In the genomic region with DNA sequence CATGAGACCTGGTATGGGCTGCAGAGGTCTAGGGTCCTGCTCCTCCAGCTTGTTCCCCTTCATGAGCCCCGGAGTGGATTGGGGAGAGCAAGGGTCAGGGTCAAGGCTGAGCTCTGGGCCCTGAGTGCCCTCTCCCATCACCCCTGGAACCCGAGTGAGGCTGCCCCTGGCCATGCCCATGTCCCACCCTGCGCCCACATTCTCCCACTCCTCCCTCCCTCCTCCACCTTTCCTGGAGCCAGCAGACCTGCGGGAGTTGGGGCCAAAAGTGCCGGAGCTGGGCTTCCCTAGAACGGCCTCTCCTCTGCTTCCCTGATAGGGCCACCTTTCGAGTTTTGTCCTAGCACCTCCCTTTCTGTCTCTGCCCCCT, we compare ENCODE assay signal across 16 cellular contexts. TPM values are rescaled to one million over a fixed set of nuclear protein-coding genes. Genes with fewer than 3 reads are reported as not detected.
DNase-seq lines count a peak whose midpoint lies in the region; ATAC-seq, FAIRE-seq and TF ChIP-seq lines count a peak whose summit lies in the region.
"Had no signal": no experiment of that assay in that cellular context is flagged by ENCODE, and none has a peak within 500 bp of the region (broad histone marks: within the 10 kb centered on the region; RNA-seq: fewer than 3 reads in every experiment).

No MANE protein-coding gene starts in this region.

- no peaks in the 10 kb centered on the region for H3K36me3 Mint-ChIP-seq in osteocyte (ENCODE audit: unreplicated experiment)

- H3K4me3 Mint-ChIP-seq in osteocyte (ENCODE audit: unreplicated experiment): no peak overlapping the region
- H3K4me3 Mint-ChIP-seq: effector memory CD8-positive, alpha-beta T cell; stimulated activated naive CD8-positive, alpha-beta T cell treated with anti-CD3 and anti-CD28 coated beads, Interleukin-15, Interleukin-2, amounts not matched to agents 100 ng/mL and 50 ng/mL, for 24 hours had no signal

- no peaks in the 10 kb centered on the region for H3K9me3 Mint-ChIP-seq in osteocyte (ENCODE audit: unreplicated experiment)
- H3K9me3 Mint-ChIP-seq: effector memory CD8-positive, alpha-beta T cell; stimulated activated naive CD8-positive, alpha-beta T cell treated with anti-CD3 and anti-CD28 coated beads, Interleukin-15, Interleukin-2, amounts not matched to agents 100 ng/mL and 50 ng/mL, for 24 hours had no signal

- H3K36me3 ChIP-seq in Panc1 (ENCODE audit: control insufficient read depth, insufficient read depth, low read length): no peaks in the 10 kb centered on the region
- no peaks in the 10 kb centered on the region for H3K36me3 ChIP-seq in gastroesophageal sphincter
- H3K36me3 ChIP-seq: neutrophil had no signal

- in situ Hi-C loops in Panc1 (cut with HindIII; ENCODE audit: low pct_unique_long_range_greater_than_20kb, low sequenced_read_pairs): no loop called here

- DNase-seq in A549 (ENCODE audit: low read depth in 1 of 2, low spot score in 1 of 2) (no peak), Panc1 (ENCODE audit: low read depth, low spot score) (no peak), osteocyte (ENCODE audit: extremely low spot score, unreplicated experiment) (no peak), NCI-H1105 treated with DMSO at 0.1 percent for 48 hours (lab: John Stamatoyannopoulos, UW) (no peak)
- DNase-seq in stimulated activated CD4-positive, alpha-beta T cell treated with anti-CD3 and anti-CD28 coated beads, Interleukin-15, amount 100 ng/mL, for 24 hours: no peak
- no peak for DNase-seq in central memory CD4-positive, alpha-beta T cell
- DNase-seq: AML-193; amniotic stem cell; effector memory CD8-positive, alpha-beta T cell; hippocampal formation had no signal

- CTCF ChIA-PET in A549 (lab: Yijun Ruan, JAX) (interaction anchor here (0.7 to 24.7 kb wide), 9 partner anchors 9 to 129 kb away, joined by 3 to 705 read pairs (median 6); a partner anchor contains a TSS), Panc1 (lab: Charles Lee) (interaction anchor here (1.0 kb wide), 1 partner anchor 48 kb away, joined by 4 read pairs; no protein-coding TSS in a partner anchor)

- H3K4me1 ChIP-seq in A549 (peaks cover 84% of the 10 kb centered on the region), Panc1 (ENCODE audit: control insufficient read depth, insufficient read depth, low read length) (peaks cover 75% of the 10 kb centered on the region), gastroesophageal sphincter (peaks cover 3 to 62% (median 23%) of the 10 kb centered on the region in 3 donors)

- 76% methylated on average over 6 of the region's 7 CpGs for WGBS in A549 (ENCODE audit: missing lambda C conversion rate)
- 86 to 87% methylated on average over 5 of the region's 7 CpGs for WGBS in gastroesophageal sphincter (ENCODE audit: low coverage in 1 of 2), 2 donors

- no peak for TF ChIP-seq RAD21 in A549 (conservative IDR thresholded peaks at IDR 0.05 in 1 of 2, IDR thresholded peaks at IDR 0.05 in 1 of 2)

- intact Hi-C loops in Panc1 (cut with micrococcal nuclease; ENCODE audit: unreplicated experiment): loop anchor here (5.0 kb wide), 1 partner anchor 37 kb away; no protein-coding TSS in a partner anchor

- ATAC-seq in A549: no peak
- no peak for ATAC-seq in Panc1
- ATAC-seq in gastroesophageal sphincter: no peak
- no peak for ATAC-seq in HG03108 (IDR thresholded peaks at IDR 0.05; ENCODE audit: unreplicated experiment)
- ATAC-seq: effector memory CD8-positive, alpha-beta T cell had no signal

- H3K27ac Mint-ChIP-seq in osteocyte (ENCODE audit: unreplicated experiment): peak overlapping the region; percentile 95
- H3K27ac Mint-ChIP-seq: stimulated activated naive CD8-positive, alpha-beta T cell treated with anti-CD3 and anti-CD28 coated beads, Interleukin-15, Interleukin-2, amounts not matched to agents 100 ng/mL and 50 ng/mL, for 24 hours had no signal

- H3K27me3 ChIP-seq in Panc1 (ENCODE audit: control insufficient read depth, insufficient read depth, low read length) (no peaks in the 10 kb centered on the region), gastroesophageal sphincter (no peaks in the 10 kb centered on the region)
- H3K27me3 ChIP-seq: neutrophil had no signal

- no peak for TF ChIP-seq POLR2A in A549 (IDR thresholded peaks at IDR 0.05; ENCODE audit: low read length)
- TF ChIP-seq POLR2A in gastroesophageal sphincter (IDR thresholded peaks at IDR 0.05): no peak

- TF ChIP-seq EP300 in A549 (IDR thresholded peaks at IDR 0.05): no peak
- no peak for TF ChIP-seq EP300 in gastroesophageal sphincter (IDR thresholded peaks at IDR 0.05)

- no TSS peak for BruUV-seq in Panc1 (replicated peaks; lab: Mats Ljungman, UMichigan)

- H3K4me2 ChIP-seq in A549: peak overlapping the region; percentile 54

- POLR2A ChIA-PET in A549 (lab: Yijun Ruan, JAX): interaction anchor here (0.8 to 7.4 kb wide), 4 partner anchors 9 to 96 kb away, joined by 3 to 141 read pairs (median 12); a partner anchor contains a TSS
- POLR2A ChIA-PET in Panc1 (lab: Charles Lee): interaction anchor here (0.9 kb wide), 1 partner anchor 38 kb away, joined by 4 read pairs; no protein-coding TSS in a partner anchor

- no peaks in the 10 kb centered on the region for H3K9me3 ChIP-seq in A549
- no peaks in the 10 kb centered on the region for H3K9me3 ChIP-seq in Panc1 (ENCODE audit: control insufficient read depth, insufficient read depth, low read depth, low read length)
- H3K9me3 ChIP-seq in gastroesophageal sphincter: no peaks in the 10 kb centered on the region
- H3K9me3 ChIP-seq: neutrophil had no signal

- peaks cover 76% of the 10 kb centered on the region for H3K4me1 Mint-ChIP-seq in osteocyte (ENCODE audit: unreplicated experiment)

- no peak for TF ChIP-seq CTCF in A549 (IDR thresholded peaks at IDR 0.05)
- TF ChIP-seq CTCF in Panc1 (IDR thresholded peaks at IDR 0.05): no peak
- TF ChIP-seq CTCF in gastroesophageal sphincter (IDR thresholded peaks at IDR 0.05): no peak
- TF ChIP-seq CTCF in osteocyte (IDR thresholded peaks at IDR 0.05): no peak

- H3K4me3 ChIP-seq in A549 (no peak overlapping the region), Panc1 (ENCODE audit: low read depth in 2 of 2, low read length in 2 of 2) (peak overlapping the region; percentile 2 to 18; a peak in 3 of 4 replicates), gastroesophageal sphincter (no peak overlapping the region)

- no peaks in the 10 kb centered on the region for H3K27me3 Mint-ChIP-seq in osteocyte (ENCODE audit: unreplicated experiment)

- peak overlapping the region; percentile 97 to 99 for H3K27ac ChIP-seq in A549
- peak overlapping the region; percentile 95 for H3K27ac ChIP-seq in Panc1 (ENCODE audit: low read length)
- H3K27ac ChIP-seq in gastroesophageal sphincter: peak overlapping the region in 3 of 4 donors; percentile 37 to 81 (median 79)
- H3K27ac ChIP-seq: HL-60, neutrophil had no signal

- no peak for FAIRE-seq in A549 (lab: Jason Lieb, UNC)

TF ChIP-seq in A549, 52 proteins besides CTCF, POLR2A, EP300 and RAD21:
- TF ChIP-seq SREBF2 (IDR thresholded peaks at IDR 0.05): no peak
- no peak for TF ChIP-seq JUNB (IDR thresholded peaks at IDR 0.05)
- no peak for TF ChIP-seq TP53 (CRISPR knock-in tag; IDR thresholded peaks at IDR 0.05)
- no peak for TF ChIP-seq MYC (IDR thresholded peaks at IDR 0.05; ENCODE audit: borderline replicate concordance, low read length)
- TF ChIP-seq NPAS2 (CRISPR knock-in tag; IDR thresholded peaks at IDR 0.05; ENCODE audit: borderline replicate concordance): no peak
- no peak for TF ChIP-seq RARB (CRISPR knock-in tag; IDR thresholded peaks at IDR 0.05)
- TF ChIP-seq, protein P1, sequence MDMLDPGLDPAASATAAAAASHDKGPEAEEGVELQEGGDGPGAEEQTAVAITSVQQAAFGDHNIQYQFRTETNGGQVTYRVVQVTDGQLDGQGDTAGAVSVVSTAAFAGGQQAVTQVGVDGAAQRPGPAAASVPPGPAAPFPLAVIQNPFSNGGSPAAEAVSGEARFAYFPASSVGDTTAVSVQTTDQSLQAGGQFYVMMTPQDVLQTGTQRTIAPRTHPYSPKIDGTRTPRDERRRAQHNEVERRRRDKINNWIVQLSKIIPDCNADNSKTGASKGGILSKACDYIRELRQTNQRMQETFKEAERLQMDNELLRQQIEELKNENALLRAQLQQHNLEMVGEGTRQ (IDR thresholded peaks at IDR 0.05): no peak
- no peak for TF ChIP-seq RCOR1 (IDR thresholded peaks at IDR 0.05; ENCODE audit: low read depth, low read length)
- TF ChIP-seq CBX2 (IDR thresholded peaks at IDR 0.05; ENCODE audit: borderline replicate concordance, low read depth): no peak

RNA-seq across cellular contexts. Expression of a gene that starts 0.6 kb away (rescaled TPM):
- polyA plus RNA-seq in A549 (2011; rRNA removed): 7.0 and 7.6 TPM in 2 replicates
- 4.2 and 6.8 TPM in 2 replicates for polyA plus RNA-seq in A549 (2012; cell fraction: cytosol; rRNA removed)
- polyA plus RNA-seq in A549 (2012; cell fraction: nucleus; rRNA removed): 14.1 and 14.4 TPM in 2 replicates
- 4.3 to 6.0 TPM (median 5.7 TPM) in 3 replicates for polyA plus RNA-seq in A549 (2017; fragmentation: RNase III; extraction: RNeasy Plus Mini Kit Qiagen cat#74134 plus additional on column Dnase treatment)
- polyA minus RNA-seq in A549 (2011; rRNA and poly(A)+ RNA removed): 6.4 and 12.4 TPM in 2 replicates
- 17.1 TPM for total RNA-seq in Panc1 (2021; ENCODE audit: unreplicated experiment)
- 17.2 TPM for polyA plus RNA-seq in Panc1 (2012; ENCODE audit: insufficient read length)
- total RNA-seq in gastroesophageal sphincter: 10 to 100 TPM in 1 of 4 donors, 1 to 10 TPM in 1, under 1 TPM in 1, not detected in 1; 0.62 to 19.9 (median 5.2) TPM
- 2.5 and 3.2 TPM in 2 replicates for total RNA-seq in osteocyte
- total RNA-seq: T-helper 1 cell treated with Interleukin-12 subunit alpha and Interleukin-12 subunit beta and Interleukin-4 antibody, amounts not matched to agents 30 ng/mL and 1 ng/mL, for 36 hours had no signal

RNA-seq across cellular contexts. Expression of a gene that starts 9.2 kb away (rescaled TPM):
- polyA plus RNA-seq in A549 (2011; rRNA removed) (57.3 and 63.9 TPM in 2 replicates), A549 (2017; fragmentation: RNase III; extraction: RNeasy Plus Mini Kit Qiagen cat#74134 plus additional on column Dnase treatment) (90.4 to 110 TPM (median 109 TPM) in 3 replicates)
- 72.7 and 103 TPM in 2 replicates for polyA plus RNA-seq in A549 (2012; cell fraction: cytosol; rRNA removed)
- 137 and 148 TPM in 2 replicates for polyA plus RNA-seq in A549 (2012; cell fraction: nucleus; rRNA removed)
- 47.1 and 54.7 TPM in 2 replicates for polyA minus RNA-seq in A549 (2011; rRNA and poly(A)+ RNA removed)
- total RNA-seq in Panc1 (2021; ENCODE audit: unreplicated experiment) (3.1 TPM), gastroesophageal sphincter (100 to 1,000 TPM in 3 of 4 donors, 10 to 100 TPM in 1; 86.5 to 139 (median 119) TPM), osteocyte (16.4 and 17.0 TPM in 2 replicates)
- polyA plus RNA-seq in Panc1 (2012; ENCODE audit: insufficient read length): 4.6 TPM

RNA-seq across cellular contexts. Expression of a gene that starts 32.9 kb away (rescaled TPM):
- polyA plus RNA-seq in A549 (2011; rRNA removed) (460 and 621 TPM in 2 replicates), A549 (2017; fragmentation: RNase III; extraction: RNeasy Plus Mini Kit Qiagen cat#74134 plus additional on column Dnase treatment) (324 to 416 TPM (median 367 TPM) in 3 replicates)
- 275 and 344 TPM in 2 replicates for polyA plus RNA-seq in A549 (2012; cell fraction: cytosol; rRNA removed)
- polyA plus RNA-seq in A549 (2012; cell fraction: nucleus; rRNA removed): 409 and 455 TPM in 2 replicates
- 307 and 325 TPM in 2 replicates for polyA minus RNA-seq in A549 (2011; rRNA and poly(A)+ RNA removed)
- total RNA-seq in Panc1 (2021; ENCODE audit: unreplicated experiment) (108 TPM), gastroesophageal sphincter (100 to 1,000 TPM; 150 to 356 (median 227) TPM), osteocyte (170 and 188 TPM in 2 replicates)
- 115 TPM for polyA plus RNA-seq in Panc1 (2012; ENCODE audit: insufficient read length)

Comparison
In these comparisons a context has a peak if more than half of its experiments do, and no peak if none do; other contexts are left out.
1. H3K4me3 ChIP-seq: peak in Panc1 (2 of 2); none in A549 (single experiment) and gastroesophageal sphincter (0 of 2).
2. Peak in every context shown above with its lines, with median percentiles within 50 percentile points of each other: H3K27ac ChIP-seq.